In the genomic region with DNA sequence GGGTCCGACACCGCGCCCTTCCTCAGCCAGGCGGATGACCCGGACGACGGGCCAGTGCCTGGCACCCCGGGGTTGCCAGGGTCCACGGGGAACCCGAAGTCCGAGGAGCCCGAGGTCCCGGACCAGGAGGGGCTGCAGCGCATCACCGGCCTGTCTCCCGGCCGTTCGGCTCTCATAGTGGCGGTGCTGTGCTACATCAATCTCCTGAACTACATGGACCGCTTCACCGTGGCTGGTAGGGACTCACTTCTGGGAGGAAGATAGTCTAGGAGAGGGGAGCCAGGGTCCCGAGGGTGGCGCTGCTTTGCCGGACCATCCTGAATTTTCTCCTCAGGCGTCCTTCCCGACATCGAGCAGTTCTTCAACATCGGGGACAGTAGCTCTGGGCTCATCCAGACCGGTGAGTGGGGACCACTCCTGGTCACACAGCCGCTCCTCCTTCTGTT, we compare ENCODE assay signal across 8 cellular contexts. TPM values are rescaled to one million over a fixed set of nuclear protein-coding genes. Genes with fewer than 3 reads are reported as not detected.
A peak's percentile ranks its signal among the peaks of the same experiment; 100 is the strongest.
DNase-seq lines count a peak whose midpoint lies in the region; ATAC-seq, FAIRE-seq and TF ChIP-seq lines count a peak whose summit lies in the region.

No MANE protein-coding gene starts in this region.

- peaks cover 18% of the 10 kb centered on the region for H3K79me2 ChIP-seq in PC-9 (ENCODE audit: low read depth)

- peaks cover 11% of the 10 kb centered on the region for H3K36me3 Mint-ChIP-seq in osteocyte (ENCODE audit: unreplicated experiment)

- 7 to 8% methylated on average over 30 of the region's 30 CpGs for WGBS in esophagus, 2 donors

- H3K4me3 ChIP-seq in PC-9 (peak overlapping the region; percentile 94), esophagus (ENCODE audit: low read depth in 1 of 2, low read length in 2 of 2) (peak overlapping the region; percentile 65 to 91)

- POLR2A ChIA-PET in PC-9 (lab: Charles Lee; ENCODE audit: unreplicated experiment), result no interaction called here

- no peak for DNase-seq in Right ventricle myocardium superior
- DNase-seq in cardiac septum (ENCODE audit: low spot score), result no peak
- no peak for DNase-seq in PC-9
- no peak for DNase-seq in osteocyte (ENCODE audit: extremely low spot score, unreplicated experiment)
- DNase-seq in RCC 7860 (ENCODE audit: low spot score), result no peak
- no peak for DNase-seq in activated CD4-positive, CD25-positive, alpha-beta regulatory T cell treated with anti-CD3 and anti-CD28 coated beads, Interleukin-2, amount 50 U/mL, for 72 hours

- BruUV-seq in PC-9 (replicated peaks; lab: Mats Ljungman, UMichigan), result no TSS peak

- H3K9me3 ChIP-seq in PC-9 (ENCODE audit: insufficient read depth, low read depth) (no peaks in the 10 kb centered on the region), esophagus (ENCODE audit: control insufficient read depth in 2 of 2, insufficient read depth in 1 of 2, low read depth in 1 of 2, low read length in 1 of 2) (no peaks in the 10 kb centered on the region)

- H3F3A ChIP-seq in PC-9 (ENCODE audit: insufficient read depth, low read depth), result peaks cover 17% of the 10 kb centered on the region; the same call in 1 of the 2 replicates

- peak overlapping the region; percentile 99 for H3K27ac Mint-ChIP-seq in osteocyte (ENCODE audit: unreplicated experiment)

- intact Hi-C loops in Right ventricle myocardium superior (cut with DNase I) (no loop called here), cardiac septum (cut with DNase I) (no loop called here), PC-9 (cut with micrococcal nuclease; ENCODE audit: unreplicated experiment) (loop anchor here (10.0 kb wide), 1 partner anchor 750 kb away; no protein-coding TSS in a partner anchor)

- H3K27me3 ChIP-seq in PC-9 (ENCODE audit: insufficient read depth, low read depth), result no peaks in the 10 kb centered on the region
- H3K27me3 ChIP-seq in esophagus (ENCODE audit: control insufficient read depth in 1 of 2, insufficient read depth in 2 of 2, low read length in 2 of 2), result no peaks in the 10 kb centered on the region

- TF ChIP-seq CTCF in PC-9 (conservative IDR thresholded peaks at IDR 0.05) (no peak), osteocyte (IDR thresholded peaks at IDR 0.05) (no peak)

- H3K27ac ChIP-seq in PC-9 (peak overlapping the region; percentile 62), esophagus (ENCODE audit: low read depth in 2 of 2, low read length in 1 of 2) (peak overlapping the region in 1 of 2 donors; percentile 51)

- H3K4me3 Mint-ChIP-seq in osteocyte (ENCODE audit: unreplicated experiment), result peak overlapping the region; percentile 97

- H3K4me1 Mint-ChIP-seq in osteocyte (ENCODE audit: unreplicated experiment), result peaks cover 22% of the 10 kb centered on the region

- no peaks in the 10 kb centered on the region for H3K27me3 Mint-ChIP-seq in osteocyte (ENCODE audit: unreplicated experiment)

- CTCF ChIA-PET in PC-9 (lab: Charles Lee), result no interaction called here

- no peaks in the 10 kb centered on the region for H3K9me2 ChIP-seq in PC-9 (ENCODE audit: insufficient read depth)

- H2AFZ ChIP-seq in PC-9, result peak overlapping the region; percentile 92

- H3K36me3 ChIP-seq in PC-9 (ENCODE audit: low read depth) (peaks cover 6% of the 10 kb centered on the region; the same call in 1 of the 2 replicates), esophagus (ENCODE audit: control insufficient read depth in 2 of 2, insufficient read depth in 2 of 2, low read length in 1 of 2) (peaks cover 0 to 9% of the 10 kb centered on the region in 2 donors)

- ATAC-seq in Right ventricle myocardium superior (ENCODE audit: poor library complexity) (peak; percentile 15), HG03378 (IDR thresholded peaks at IDR 0.05; ENCODE audit: unreplicated experiment) (no peak)

- peak overlapping the region; percentile 89 for H3K4me2 ChIP-seq in PC-9

- H3K4me1 ChIP-seq in PC-9 (replicated peaks; ENCODE audit: insufficient read depth), result peaks cover 7% of the 10 kb centered on the region
- peaks cover 0 to 4% of the 10 kb centered on the region in 2 donors for H3K4me1 ChIP-seq in esophagus (ENCODE audit: control insufficient read depth in 2 of 2, insufficient read depth in 2 of 2, low read length in 1 of 2)

- H3K9me3 Mint-ChIP-seq in osteocyte (ENCODE audit: unreplicated experiment), result no peaks in the 10 kb centered on the region

- H4K20me1 ChIP-seq in PC-9 (ENCODE audit: insufficient read depth), result no peaks in the 10 kb centered on the region

- no peak for FAIRE-seq in RCC 7860 (lab: Jason Lieb, UNC)

RNA-seq across cellular contexts. Expression of a gene that starts 0.6 kb away (rescaled TPM):
- total RNA-seq in Right ventricle myocardium superior (15.3 TPM), cardiac septum (15.6 TPM), PC-9 (2021) (72.0 and 96.2 TPM in 2 replicates), osteocyte (89.5 and 96.6 TPM in 2 replicates)
- polyA plus RNA-seq in esophagus, result 10 to 100 TPM; 22.2 to 24.6 TPM

RNA-seq across cellular contexts. Expression of a gene that starts 9.7 kb away (rescaled TPM):
- total RNA-seq in Right ventricle myocardium superior, result 2.4 TPM
- 2.0 TPM for total RNA-seq in cardiac septum
- total RNA-seq in PC-9 (2021), result 12.4 and 13.0 TPM in 2 replicates
- 10 to 100 TPM in 1 of 2 donors, 1 to 10 TPM in 1; 7.4 to 13.6 TPM for polyA plus RNA-seq in esophagus
- 9.2 and 12.0 TPM in 2 replicates for total RNA-seq in osteocyte

RNA-seq across cellular contexts. Expression of a gene that starts 24.4 kb away (rescaled TPM):
- total RNA-seq in Right ventricle myocardium superior, result 15.8 TPM
- total RNA-seq in cardiac septum, result 17.9 TPM
- 72.3 and 73.0 TPM in 2 replicates for total RNA-seq in PC-9 (2021)
- polyA plus RNA-seq in esophagus, result 10 to 100 TPM; 19.1 to 28.3 TPM
- total RNA-seq in osteocyte, result 34.9 and 39.5 TPM in 2 replicates

RNA-seq across cellular contexts. Expression of a gene that starts 43.4 kb away (rescaled TPM):
- total RNA-seq in Right ventricle myocardium superior, result not detected
- not detected for total RNA-seq in cardiac septum
- total RNA-seq in PC-9 (2021), result not detected in 2 replicates
- polyA plus RNA-seq in esophagus, result under 1 TPM; 0.22 to 0.41 TPM
- total RNA-seq in osteocyte, result not detected in 2 replicates

RNA-seq across cellular contexts. Expression of a gene that starts 50.1 kb away (rescaled TPM):
- total RNA-seq in Right ventricle myocardium superior (18.2 TPM), cardiac septum (14.3 TPM), PC-9 (2021) (48.5 and 70.5 TPM in 2 replicates), osteocyte (19.3 and 20.0 TPM in 2 replicates)
- 10 to 100 TPM; 23.5 to 46.9 TPM for polyA plus RNA-seq in esophagus
